ENCODE assay signal across 17 cellular contexts in the genomic region with DNA sequence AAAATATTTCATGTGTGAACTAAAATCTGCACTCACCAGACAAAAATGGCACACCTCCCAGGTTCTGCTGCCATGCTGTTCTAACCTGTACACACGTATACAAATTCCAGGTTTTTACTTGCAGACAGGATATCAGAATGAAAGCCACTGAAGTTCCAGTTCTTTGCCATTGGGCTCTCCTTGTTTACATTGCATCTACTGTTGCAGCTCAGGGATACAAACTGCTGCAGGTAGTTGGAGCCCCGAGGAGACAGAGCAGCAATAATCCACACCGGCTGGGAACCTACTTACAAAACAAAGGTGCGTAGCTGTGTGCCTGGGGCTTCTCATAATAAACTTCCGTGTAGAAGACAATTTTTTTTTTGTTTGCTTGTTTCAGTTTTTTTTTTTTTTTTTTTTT.
"Had no signal": no experiment of that assay in that cellular context is flagged by ENCODE, and none has a peak within 500 bp of the region (broad histone marks: within the 10 kb centered on the region; RNA-seq: fewer than 3 reads in every experiment).

No MANE protein-coding gene starts in this region.

- H3K9me3 ChIP-seq: adrenal gland, spleen, testis had no signal

- H3K36me3 ChIP-seq: adrenal gland, spleen had no signal

- H3K4me3 Mint-ChIP-seq: activated CD4-positive, alpha-beta T cell treated with anti-CD3 and anti-CD28 coated beads for 36 hours; mesothelial cell of epicardium; nephron; stimulated activated memory B cell treated with anti-CD40 and anti-IgM and Interleukin-4, amounts not matched to agents 10 μg/mL and 1 μg/mL and 100 μg/mL, for 72 hours; type B pancreatic cell had no signal

- H3K36me3 Mint-ChIP-seq: activated naive CD4-positive, alpha-beta T cell treated with anti-CD3 and anti-CD28 coated beads, Interleukin-2, amount 50 U/mL, for 72 hours; mesothelial cell of epicardium; stimulated activated memory B cell treated with anti-CD40 and anti-IgM and Interleukin-4, amounts not matched to agents 10 μg/mL and 1 μg/mL and 100 μg/mL, for 72 hours had no signal

- H3K4me1 Mint-ChIP-seq: activated CD4-positive, alpha-beta T cell treated with anti-CD3 and anti-CD28 coated beads for 36 hours; mesothelial cell of epicardium; stimulated activated memory B cell treated with anti-CD40 and anti-IgM and Interleukin-4, amounts not matched to agents 10 μg/mL and 1 μg/mL and 100 μg/mL, for 72 hours had no signal

- H3K4me3 ChIP-seq: adrenal gland, lung, spleen, testis had no signal

- H3K4me1 ChIP-seq: adrenal gland, spleen, testis had no signal

- H3K27ac ChIP-seq: adrenal gland, spleen, testis had no signal

- DNase-seq: activated CD4-positive, alpha-beta T cell treated with anti-CD3 and anti-CD28 coated beads for 36 hours; activated CD4-positive, alpha-beta T cell treated with anti-CD3 and anti-CD28 coated beads, Interleukin-2, amount 50 U/mL, for 48 hours; activated gamma-delta T cell; adrenal gland; cerebellar nuclear complex; effector CD4-positive, alpha-beta T cell; kidney; nucleus accumbens; spleen; stimulated activated CD4-positive, alpha-beta T cell treated with anti-CD3 and anti-CD28 coated beads, Interleukin-4, amount 100 ng/mL, for 4 hours; testis had no signal

- H3K27me3 ChIP-seq: testis had no signal

- H3K27ac Mint-ChIP-seq: activated CD4-positive, alpha-beta T cell treated with anti-CD3 and anti-CD28 coated beads for 36 hours; activated naive CD4-positive, alpha-beta T cell treated with anti-CD3 and anti-CD28 coated beads, Interleukin-2, amount 50 U/mL, for 72 hours; mesothelial cell of epicardium; nephron; stimulated activated memory B cell treated with anti-CD40 and anti-IgM and Interleukin-4, amounts not matched to agents 10 μg/mL and 1 μg/mL and 100 μg/mL, for 72 hours; type B pancreatic cell had no signal

- H3K9me3 Mint-ChIP-seq: nephron, type B pancreatic cell had no signal
